In genomic region chr2:168517801-168518200, GRCh38 we compare ENCODE assay signal across 13 cellular contexts.
DNase-seq lines count a peak whose midpoint lies in the region; ATAC-seq and TF ChIP-seq lines count a peak whose summit lies in the region.
"Had no signal": no experiment of that assay in that cellular context is flagged by ENCODE, and none has a peak within 500 bp of the region (broad histone marks: within the 10 kb centered on the region; RNA-seq: fewer than 3 reads in every experiment).

No MANE protein-coding gene starts in this region.

- no peaks in the 10 kb centered on the region for H3K36me3 Mint-ChIP-seq in GM23338 (ENCODE audit: low read depth)
- no peaks in the 10 kb centered on the region for H3K36me3 Mint-ChIP-seq in natural killer cell

- H3K9me3 ChIP-seq in SJCRH30 (replicated peaks) (0 out of 2 replicates have a peak, but pooled peaks cover 4% of the 10 kb centered on the region), esophagus muscularis mucosa (no peaks in the 10 kb centered on the region), psoas muscle (no peaks in the 10 kb centered on the region)
- H3K9me3 ChIP-seq: adrenal gland, right lobe of liver had no signal

- WGBS in esophagus muscularis mucosa: 89% methylated on average over 7 of the region's 7 CpGs
- WGBS in psoas muscle, 3 donors: 84 to 89% (median 85%) methylated on average over 7 of the region's 7 CpGs

- H3K4me2 ChIP-seq in GM23338: no peak overlapping the region; the same call in 1 of the 2 replicates

- TF ChIP-seq CTCF in GM23338 (conservative IDR thresholded peaks at IDR 0.05; ENCODE audit: low read depth in 2 of 2): no peak
- no peak for TF ChIP-seq CTCF in esophagus muscularis mucosa (IDR thresholded peaks at IDR 0.05)
- no peak for TF ChIP-seq CTCF in psoas muscle (IDR thresholded peaks at IDR 0.05)
- TF ChIP-seq CTCF in natural killer cell (IDR thresholded peaks at IDR 0.05): no peak

- DNase-seq in GM23338 (ENCODE audit: low spot score): no peak
- DNase-seq in SJCRH30: no peak
- DNase-seq in esophagus muscularis mucosa (ENCODE audit: extremely low spot score): no peak
- DNase-seq in psoas muscle: no peak
- DNase-seq in natural killer cell: no peak
- DNase-seq: activated CD4-positive, alpha-beta T cell treated with anti-CD3 and anti-CD28 coated beads for 36 hours; activated effector memory CD4-positive, alpha-beta T cell treated with anti-CD3 and anti-CD28 coated beads, Interleukin-2, amount 50 U/mL, for 16 hours; adrenal gland; NCI-H187; right lobe of liver; T1000 had no signal

- intact Hi-C loops in esophagus muscularis mucosa (cut with DNase I) (no loop called here), psoas muscle (cut with DNase I) (no loop called here), natural killer cell (cut with micrococcal nuclease) (no loop called here)

- no peaks in the 10 kb centered on the region for H3F3A ChIP-seq in GM23338 (replicated peaks; ENCODE audit: low read depth)

- TF ChIP-seq EP300 in esophagus muscularis mucosa (IDR thresholded peaks at IDR 0.05): no peak

- H3K9me3 Mint-ChIP-seq in GM23338 (no peaks in the 10 kb centered on the region), natural killer cell (no peaks in the 10 kb centered on the region)

- H2AFZ ChIP-seq in GM23338: no peak overlapping the region

- no peak overlapping the region for H3K4me3 Mint-ChIP-seq in GM23338
- H3K4me3 Mint-ChIP-seq in natural killer cell: no peak overlapping the region
- H3K4me3 Mint-ChIP-seq: activated CD4-positive, alpha-beta T cell treated with anti-CD3 and anti-CD28 coated beads for 36 hours had no signal

- H3K4me1 ChIP-seq in GM23338 (ENCODE audit: insufficient read depth) (peaks cover 25% of the 10 kb centered on the region), SJCRH30 (peaks cover 34% of the 10 kb centered on the region), esophagus muscularis mucosa (peaks cover 65 to 88% (median 75%) of the 10 kb centered on the region in 4 donors), psoas muscle (peaks cover 46% of the 10 kb centered on the region)
- H3K4me1 ChIP-seq: right lobe of liver had no signal

- no peaks in the 10 kb centered on the region; the same call in 1 of the 2 replicates for H4K20me1 ChIP-seq in GM23338 (replicated peaks; ENCODE audit: insufficient read depth)

- no peaks in the 10 kb centered on the region for H3K27me3 Mint-ChIP-seq in GM23338 (ENCODE audit: insufficient read depth, low read depth, poor library complexity)
- H3K27me3 Mint-ChIP-seq in natural killer cell (ENCODE audit: low read depth in 2 of 2): no peaks in the 10 kb centered on the region
- H3K27me3 Mint-ChIP-seq: activated CD4-positive, alpha-beta T cell treated with anti-CD3 and anti-CD28 coated beads for 36 hours had no signal

- peaks cover 88% of the 10 kb centered on the region for H3K79me2 ChIP-seq in GM23338 (replicated peaks; ENCODE audit: insufficient read depth)

- H3K9me2 ChIP-seq in GM23338 (ENCODE audit: insufficient read depth): no peaks in the 10 kb centered on the region

- H3K27ac ChIP-seq in GM23338 (ENCODE audit: low read depth) (no peak overlapping the region), SJCRH30 (peak overlapping the region; percentile 22; the same call in 1 of the 2 replicates), esophagus muscularis mucosa (replicated peaks in 1 of 4) (peak overlapping the region; percentile 70 to 77 (median 71)), psoas muscle (peak overlapping the region; percentile 21)
- H3K27ac ChIP-seq: right lobe of liver had no signal

- no peak overlapping the region for H3K4me3 ChIP-seq in GM23338
- no peak overlapping the region for H3K4me3 ChIP-seq in SJCRH30
- no peak overlapping the region for H3K4me3 ChIP-seq in esophagus muscularis mucosa
- H3K4me3 ChIP-seq in psoas muscle: no peak overlapping the region
- H3K4me3 ChIP-seq: adrenal gland, right lobe of liver had no signal

- no peak for TF ChIP-seq POLR2A in esophagus muscularis mucosa (IDR thresholded peaks at IDR 0.05; ENCODE audit: low read depth)

- H3K4me1 Mint-ChIP-seq in GM23338 (peaks cover 42% of the 10 kb centered on the region), natural killer cell (peaks cover 40 to 44% of the 10 kb centered on the region in 2 donors)

- H3K27ac Mint-ChIP-seq in GM23338: peak overlapping the region; percentile 20
- no peak overlapping the region for H3K27ac Mint-ChIP-seq in natural killer cell
- H3K27ac Mint-ChIP-seq: activated CD4-positive, alpha-beta T cell treated with anti-CD3 and anti-CD28 coated beads for 36 hours had no signal

- no peaks in the 10 kb centered on the region for H3K36me3 ChIP-seq in GM23338 (ENCODE audit: insufficient read depth)
- no peaks in the 10 kb centered on the region for H3K36me3 ChIP-seq in SJCRH30
- H3K36me3 ChIP-seq in esophagus muscularis mucosa: no peaks in the 10 kb centered on the region
- H3K36me3 ChIP-seq in psoas muscle (ENCODE audit: insufficient read depth in 1 of 2, low read depth in 1 of 2): no peaks in the 10 kb centered on the region
- H3K36me3 ChIP-seq: adrenal gland, right lobe of liver had no signal

- ATAC-seq in GM23338 (no peak), psoas muscle (no peak), GM18867 (IDR thresholded peaks at IDR 0.05; ENCODE audit: unreplicated experiment) (no peak), GM21515 (IDR thresholded peaks at IDR 0.05; ENCODE audit: unreplicated experiment) (no peak), natural killer cell (no peak)
- ATAC-seq: activated CD4-positive, alpha-beta T cell treated with anti-CD3 and anti-CD28 coated beads for 36 hours had no signal

- H3K27me3 ChIP-seq in GM23338 (ENCODE audit: insufficient read depth) (no peaks in the 10 kb centered on the region), SJCRH30 (no peaks in the 10 kb centered on the region), esophagus muscularis mucosa (no peaks in the 10 kb centered on the region), psoas muscle (ENCODE audit: insufficient read depth in 3 of 3, low read length in 2 of 3) (no peaks in the 10 kb centered on the region)
- H3K27me3 ChIP-seq: adrenal gland, right lobe of liver had no signal

TF ChIP-seq in GM23338, 12 proteins besides CTCF, POLR2A, EP300 and RAD21 (continues in another document):
- TF ChIP-seq ZNF331 (CRISPR knock-in tag; IDR thresholded peaks at IDR 0.05; ENCODE audit: low read depth): no peak
- no peak for TF ChIP-seq EZH2phosphoT487 (IDR thresholded peaks at IDR 0.05; ENCODE audit: unreplicated experiment)
- TF ChIP-seq NANOG (IDR thresholded peaks at IDR 0.05; ENCODE audit: borderline replicate concordance): no peak
- TF ChIP-seq STAT1 (IDR thresholded peaks at IDR 0.05; ENCODE audit: unreplicated experiment): no peak
- TF ChIP-seq ETS1 (IDR thresholded peaks at IDR 0.05): no peak
- no peak for TF ChIP-seq EZH2 (IDR thresholded peaks at IDR 0.05; ENCODE audit: low read depth, unreplicated experiment)
- no peak for TF ChIP-seq JUNB (IDR thresholded peaks at IDR 0.05; ENCODE audit: unreplicated experiment)
- no peak for TF ChIP-seq ZNF114 (CRISPR knock-in tag; IDR thresholded peaks at IDR 0.05)
- TF ChIP-seq REST (IDR thresholded peaks at IDR 0.05; ENCODE audit: unreplicated experiment): no peak
